Comparison of ENCODE assay signal across 17 cellular contexts in genomic region chr7:19916011-19916410, GRCh38.
DNase-seq lines count a peak whose midpoint lies in the region; ATAC-seq and TF ChIP-seq lines count a peak whose summit lies in the region.
"Had no signal": no experiment of that assay in that cellular context is flagged by ENCODE, and none has a peak within 500 bp of the region (broad histone marks: within the 10 kb centered on the region; RNA-seq: fewer than 3 reads in every experiment).

No MANE protein-coding gene starts in this region.

- H3K4me3 ChIP-seq in AG10803 (ENCODE audit: low read length): no peak overlapping the region
- no peak overlapping the region for H3K4me3 ChIP-seq in kidney epithelial cell (ENCODE audit: low read depth, low read length)

- H3K36me3 ChIP-seq in kidney epithelial cell (ENCODE audit: control insufficient read depth, insufficient read depth, low read length): no peaks in the 10 kb centered on the region

- no peaks in the 10 kb centered on the region for H3K27me3 ChIP-seq in kidney epithelial cell (ENCODE audit: control insufficient read depth, insufficient read depth, low read length)

- TF ChIP-seq CTCF in AG10803 (conservative IDR thresholded peaks at IDR 0.05; ENCODE audit: low read length) (no peak), kidney epithelial cell (IDR thresholded peaks at IDR 0.05; ENCODE audit: insufficient read depth, low read length, poor library complexity, severe bottlenecking) (no peak)

- ATAC-seq in GM18909 (IDR thresholded peaks at IDR 0.05; ENCODE audit: poor library complexity, unreplicated experiment) (no peak), HG02852 (IDR thresholded peaks at IDR 0.05; ENCODE audit: unreplicated experiment) (no peak)
- ATAC-seq: activated CD8-positive, alpha-beta T cell treated with anti-CD3 and anti-CD28 coated beads for 36 hours; activated naive CD4-positive, alpha-beta T cell treated with anti-CD3 and anti-CD28 coated beads, Interleukin-2, amount 50 U/mL, for 72 hours; left colon; sciatic nerve had no signal

- DNase-seq in AG10803 (ENCODE audit: low read depth): peak; percentile 43
- DNase-seq in HT-29 (ENCODE audit: low spot score): peak; percentile 10
- peak; percentile 61 for DNase-seq in amniotic epithelial cell (ENCODE audit: low read depth)
- peak; percentile 62 for DNase-seq in kidney epithelial cell (ENCODE audit: low read depth)
- DNase-seq in AG08396 (ENCODE audit: low spot score): no peak
- no peak for DNase-seq in DMS53 (lab: John Stamatoyannopoulos, UW)
- DNase-seq: activated CD8-positive, alpha-beta T cell treated with anti-CD3 and anti-CD28 coated beads for 36 hours; activated T-cell treated with anti-CD3 and anti-CD28 coated beads, Interleukin-2, amount 50 U/mL, for 48 hours; GDM1; left colon; NCI-H345; SHP77; stimulated activated CD4-positive, alpha-beta T cell treated with anti-CD3 and anti-CD28 coated beads, Interleukin-1b, Interleukin-23, amount 100 ng/mL, for 48 hours had no signal

Comparison
In these comparisons a context has a peak if more than half of its experiments do, and no peak if none do; other contexts are left out.
1. DNase-seq: peak in AG10803 (single experiment), HT-29 (single experiment), amniotic epithelial cell (single experiment) and kidney epithelial cell (single experiment); none in AG08396 (single experiment) and DMS53 (single experiment).